23 cellular contexts compared by ENCODE assay signal in the genomic region with DNA sequence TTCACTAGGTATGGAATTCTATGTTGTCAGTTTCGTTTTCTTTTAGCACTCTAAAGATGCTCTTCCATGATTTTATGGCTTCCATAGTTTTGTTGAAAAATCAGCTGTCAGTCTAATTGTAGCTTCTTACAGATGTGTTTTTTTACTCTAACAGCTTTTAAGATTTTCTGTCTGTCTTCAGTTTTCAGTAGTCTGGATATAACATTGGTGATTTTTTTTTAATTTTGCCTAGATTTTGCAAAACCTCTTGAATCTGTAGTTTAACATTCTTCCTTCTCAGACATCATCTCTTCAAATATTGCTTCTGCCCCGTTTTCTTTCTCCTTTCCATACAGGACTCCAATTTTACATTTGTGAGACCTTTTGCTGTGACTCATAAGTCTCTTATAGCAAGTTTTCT. TPM values are rescaled to one million over a fixed set of nuclear protein-coding genes. Genes with fewer than 3 reads are reported as not detected.
DNase-seq lines count a peak whose midpoint lies in the region; ATAC-seq, FAIRE-seq and TF ChIP-seq lines count a peak whose summit lies in the region.
"Had no signal": no experiment of that assay in that cellular context is flagged by ENCODE, and none has a peak within 500 bp of the region (broad histone marks: within the 10 kb centered on the region; RNA-seq: fewer than 3 reads in every experiment).

No MANE protein-coding gene starts in this region.

- CTCF ChIA-PET in HEK293 (lab: Yijun Ruan, JAX) = no interaction called here

- no peaks in the 10 kb centered on the region for H3K4me1 ChIP-seq in HEK293 (ENCODE audit: control insufficient read depth, insufficient read depth, low read length)
- H3K4me1 ChIP-seq in stomach = no peaks in the 10 kb centered on the region
- H3K4me1 ChIP-seq: esophagus muscularis mucosa, right atrium auricular region, SJCRH30, tibial artery had no signal

- H3K36me3 ChIP-seq in HEK293 (ENCODE audit: control insufficient read depth in 2 of 2, insufficient read depth in 1 of 2, low read length in 2 of 2) (no peaks in the 10 kb centered on the region), stomach (no peaks in the 10 kb centered on the region)
- H3K36me3 ChIP-seq: esophagus muscularis mucosa, right atrium auricular region, SJCRH30, tibial artery had no signal

- H3K4me3 Mint-ChIP-seq in osteocyte (ENCODE audit: unreplicated experiment) = no peak overlapping the region
- H3K4me3 Mint-ChIP-seq: activated CD4-positive, alpha-beta T cell treated with anti-CD3 and anti-CD28 coated beads for 36 hours; activated CD8-positive, alpha-beta memory T cell treated with anti-CD3 and anti-CD28 coated beads, Interleukin-2, amount 10 ng/mL, durations not matched to agents 7 days and 5 days; IgD-negative memory B cell; stimulated activated naive B cell treated with anti-CD40 and anti-IgM and Interleukin-4, amounts not matched to agents 10 μg/mL and 1 μg/mL and 100 μg/mL, for 72 hours; T-helper 2 cell treated with Interferon-gamma antibody and Interleukin-4, amounts not matched to agents 5 μg/mL and 100 μg/mL, for 36 hours had no signal

- POLR2A ChIA-PET in HEK293 (lab: Yijun Ruan, JAX) = no interaction called here

- no peak for TF ChIP-seq CTCF in HEK293 (tag by site-specific recombination; IDR thresholded peaks at IDR 0.05)
- no peak for TF ChIP-seq CTCF in fibroblast of the aortic adventitia (IDR thresholded peaks at IDR 0.05; ENCODE audit: insufficient read depth, low read length)
- no peak for TF ChIP-seq CTCF in stomach (IDR thresholded peaks at IDR 0.05)
- no peak for TF ChIP-seq CTCF in osteocyte (IDR thresholded peaks at IDR 0.05)

- no peak for TF ChIP-seq POLR2A in stomach (IDR thresholded peaks at IDR 0.05)

- H3K27ac ChIP-seq in HEK293 (ENCODE audit: extremely low read depth, low read depth, low read length) (no peak overlapping the region), stomach (no peak overlapping the region)
- H3K27ac ChIP-seq: esophagus muscularis mucosa, right atrium auricular region, SJCRH30, tibial artery had no signal

- WGBS in stomach, 5 donors = 63 to 75% (median 65%) methylated on average over 2 of the region's 2 CpGs

- H3K27me3 ChIP-seq in stomach = no peaks in the 10 kb centered on the region
- H3K27me3 ChIP-seq: esophagus muscularis mucosa, right atrium auricular region, SJCRH30 had no signal

- peaks cover 7% of the 10 kb centered on the region for H3K36me3 Mint-ChIP-seq in osteocyte (ENCODE audit: unreplicated experiment)

- no peak for TF ChIP-seq EP300 in stomach (IDR thresholded peaks at IDR 0.05)

- H3K27me3 Mint-ChIP-seq in osteocyte (ENCODE audit: unreplicated experiment) = no peaks in the 10 kb centered on the region

- H3K9me3 ChIP-seq in HEK293 (ENCODE audit: control insufficient read depth, insufficient read depth, low read depth, low read length) = no peaks in the 10 kb centered on the region
- H3K9me3 ChIP-seq in stomach = peaks cover 0 to 33% (median 21%) of the 10 kb centered on the region in 4 donors

- no peak overlapping the region for H3K4me3 ChIP-seq in HEK293 (ENCODE audit: low read depth, low read length)
- H3K4me3 ChIP-seq in fibroblast of the aortic adventitia (ENCODE audit: low read depth, low read length) = no peak overlapping the region
- H3K4me3 ChIP-seq in stomach = no peak overlapping the region
- H3K4me3 ChIP-seq: esophagus muscularis mucosa, right atrium auricular region, SJCRH30, tibial artery had no signal

- peaks cover 44% of the 10 kb centered on the region for H3K9me3 Mint-ChIP-seq in osteocyte (ENCODE audit: unreplicated experiment)

- no peak for ATAC-seq in HG02840 (IDR thresholded peaks at IDR 0.05; ENCODE audit: low FRiP score, unreplicated experiment)
- ATAC-seq: activated CD4-positive, alpha-beta T cell treated with anti-CD3 and anti-CD28 coated beads for 36 hours; activated CD8-positive, alpha-beta memory T cell treated with anti-CD3 and anti-CD28 coated beads, Interleukin-2, amount 10 ng/mL, durations not matched to agents 7 days and 5 days; left ventricle myocardium superior; stimulated activated naive B cell treated with anti-CD40 and anti-IgM and Interleukin-4, amounts not matched to agents 10 μg/mL and 1 μg/mL and 100 μg/mL, for 72 hours had no signal

- H3K4me1 Mint-ChIP-seq in osteocyte (ENCODE audit: unreplicated experiment) = no peaks in the 10 kb centered on the region
- H3K4me1 Mint-ChIP-seq: activated CD4-positive, alpha-beta T cell treated with anti-CD3 and anti-CD28 coated beads for 36 hours; activated CD8-positive, alpha-beta memory T cell treated with anti-CD3 and anti-CD28 coated beads, Interleukin-2, amount 10 ng/mL, durations not matched to agents 7 days and 5 days; IgD-negative memory B cell; stimulated activated naive B cell treated with anti-CD40 and anti-IgM and Interleukin-4, amounts not matched to agents 10 μg/mL and 1 μg/mL and 100 μg/mL, for 72 hours had no signal

- FAIRE-seq in RCC 7860 (lab: Jason Lieb, UNC) = no peak

- no peak overlapping the region for H3K27ac Mint-ChIP-seq in osteocyte (ENCODE audit: unreplicated experiment)
- H3K27ac Mint-ChIP-seq: activated CD4-positive, alpha-beta T cell treated with anti-CD3 and anti-CD28 coated beads for 36 hours; activated CD8-positive, alpha-beta memory T cell treated with anti-CD3 and anti-CD28 coated beads, Interleukin-2, amount 10 ng/mL, durations not matched to agents 7 days and 5 days; IgD-negative memory B cell; stimulated activated naive B cell treated with anti-CD40 and anti-IgM and Interleukin-4, amounts not matched to agents 10 μg/mL and 1 μg/mL and 100 μg/mL, for 72 hours; T-helper 2 cell treated with Interferon-gamma antibody and Interleukin-4, amounts not matched to agents 5 μg/mL and 100 μg/mL, for 36 hours had no signal

- DNase-seq in NCI-H2029 (lab: John Stamatoyannopoulos, UW) (peak; percentile 14), NCI-H2029 treated with DMSO at 0.1 percent for 48 hours (lab: John Stamatoyannopoulos, UW) (no peak), RCC 7860 (ENCODE audit: low spot score) (peak; percentile 16), fibroblast of the aortic adventitia (ENCODE audit: low read depth) (peak; percentile 7), stomach (no peak), osteocyte (ENCODE audit: extremely low spot score, unreplicated experiment) (no peak)
- DNase-seq: 8988T; activated CD4-positive, alpha-beta T cell treated with anti-CD3 and anti-CD28 coated beads for 36 hours; activated CD8-positive, alpha-beta memory T cell treated with anti-CD3 and anti-CD28 coated beads, Interleukin-2, amount 10 ng/mL, durations not matched to agents 7 days and 5 days; Calu3; glutamatergic neuron; left ventricle myocardium superior; NCI-H226; stimulated activated CD4-positive, alpha-beta T cell treated with anti-CD3 and anti-CD28 coated beads, Interleukin-15, amount 100 ng/mL, for 24 hours; stimulated activated naive B cell treated with anti-CD40 and anti-IgM and Interleukin-4, amounts not matched to agents 10 μg/mL and 1 μg/mL and 100 μg/mL, for 72 hours; tibial artery had no signal

- intact Hi-C loops in stomach (cut with DNase I; ENCODE audit: low total_unique reads) = no loop called here

TF ChIP-seq in HEK293, 187 proteins besides CTCF, POLR2A, EP300 and RAD21 (continues in another document):
- TF ChIP-seq, protein P1, sequence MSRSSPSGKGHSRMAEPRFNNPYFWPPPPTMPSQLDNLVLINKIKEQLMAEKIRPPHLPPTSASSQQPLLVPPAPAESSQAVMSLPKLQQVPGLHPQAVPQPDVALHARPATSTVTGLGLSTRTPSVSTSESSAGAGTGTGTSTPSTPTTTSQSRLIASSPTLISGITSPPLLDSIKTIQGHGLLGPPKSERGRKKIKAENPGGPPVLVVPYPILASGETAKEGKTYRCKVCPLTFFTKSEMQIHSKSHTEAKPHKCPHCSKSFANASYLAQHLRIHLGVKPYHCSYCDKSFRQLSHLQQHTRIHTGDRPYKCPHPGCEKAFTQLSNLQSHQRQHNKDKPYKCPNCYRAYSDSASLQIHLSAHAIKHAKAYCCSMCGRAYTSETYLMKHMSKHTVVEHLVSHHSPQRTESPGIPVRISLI (tag by site-specific recombination; IDR thresholded peaks at IDR 0.05) = peak; percentile 85
- TF ChIP-seq ZNF121 (tag by site-specific recombination; IDR thresholded peaks at IDR 0.05) (no peak), ZNF416 (tag by site-specific recombination; IDR thresholded peaks at IDR 0.05) (no peak)
- TF ChIP-seq, protein P2, sequence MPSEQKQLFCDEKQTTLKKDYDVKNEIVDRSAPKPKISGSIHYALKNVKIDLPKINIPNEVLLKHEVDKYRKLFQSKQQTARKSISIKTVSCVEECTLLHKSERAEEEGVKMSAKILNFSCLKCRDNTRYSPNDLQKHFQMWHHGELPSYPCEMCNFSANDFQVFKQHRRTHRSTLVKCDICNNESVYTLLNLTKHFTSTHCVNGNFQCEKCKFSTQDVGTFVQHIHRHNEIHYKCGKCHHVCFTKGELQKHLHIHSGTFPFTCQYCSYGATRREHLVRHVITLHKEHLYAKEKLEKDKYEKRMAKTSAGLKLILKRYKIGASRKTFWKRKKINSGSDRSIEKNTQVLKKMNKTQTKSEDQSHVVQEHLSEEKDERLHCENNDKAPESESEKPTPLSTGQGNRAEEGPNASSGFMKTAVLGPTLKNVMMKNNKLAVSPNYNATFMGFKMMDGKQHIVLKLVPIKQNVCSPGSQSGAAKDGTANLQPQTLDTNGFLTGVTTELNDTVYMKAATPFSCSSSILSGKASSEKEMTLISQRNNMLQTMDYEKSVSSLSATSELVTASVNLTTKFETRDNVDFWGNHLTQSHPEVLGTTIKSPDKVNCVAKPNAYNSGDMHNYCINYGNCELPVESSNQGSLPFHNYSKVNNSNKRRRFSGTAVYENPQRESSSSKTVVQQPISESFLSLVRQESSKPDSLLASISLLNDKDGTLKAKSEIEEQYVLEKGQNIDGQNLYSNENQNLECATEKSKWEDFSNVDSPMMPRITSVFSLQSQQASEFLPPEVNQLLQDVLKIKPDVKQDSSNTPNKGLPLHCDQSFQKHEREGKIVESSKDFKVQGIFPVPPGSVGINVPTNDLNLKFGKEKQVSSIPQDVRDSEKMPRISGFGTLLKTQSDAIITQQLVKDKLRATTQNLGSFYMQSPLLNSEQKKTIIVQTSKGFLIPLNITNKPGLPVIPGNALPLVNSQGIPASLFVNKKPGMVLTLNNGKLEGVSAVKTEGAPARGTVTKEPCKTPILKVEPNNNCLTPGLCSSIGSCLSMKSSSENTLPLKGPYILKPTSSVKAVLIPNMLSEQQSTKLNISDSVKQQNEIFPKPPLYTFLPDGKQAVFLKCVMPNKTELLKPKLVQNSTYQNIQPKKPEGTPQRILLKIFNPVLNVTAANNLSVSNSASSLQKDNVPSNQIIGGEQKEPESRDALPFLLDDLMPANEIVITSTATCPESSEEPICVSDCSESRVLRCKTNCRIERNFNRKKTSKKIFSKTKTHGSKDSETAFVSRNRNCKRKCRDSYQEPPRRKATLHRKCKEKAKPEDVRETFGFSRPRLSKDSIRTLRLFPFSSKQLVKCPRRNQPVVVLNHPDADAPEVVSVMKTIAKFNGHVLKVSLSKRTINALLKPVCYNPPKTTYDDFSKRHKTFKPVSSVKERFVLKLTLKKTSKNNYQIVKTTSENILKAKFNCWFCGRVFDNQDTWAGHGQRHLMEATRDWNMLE (tag by site-specific recombination; conservative IDR thresholded peaks at IDR 0.05; ENCODE audit: low read depth) = peak; percentile 60; the same call in 1 of the 2 replicates

RNA-seq across cellular contexts. Expression of a gene that starts 17.9 kb away (rescaled TPM):
- total RNA-seq in fibroblast of the aortic adventitia (ENCODE audit: low replicate concordance) (46.5 and 80.2 TPM in 2 replicates), stomach (100 to 1,000 TPM in 2 of 5 donors, 10 to 100 TPM in 3; 58.3 to 124 (median 99.4) TPM), osteocyte (58.4 and 63.2 TPM in 2 replicates)
- 10 to 100 TPM; 10.1 to 19.0 (median 16.3) TPM for polyA plus RNA-seq in stomach

Comparison
In these comparisons a context has a peak if more than half of its experiments do, and no peak if none do; other contexts are left out.
1. DNase-seq: peak in NCI-H2029 (single experiment), RCC 7860 (single experiment) and fibroblast of the aortic adventitia (single experiment); none in NCI-H2029 treated with DMSO at 0.1 percent for 48 hours (single experiment), stomach (single experiment) and osteocyte (single experiment).